Comparison of ENCODE assay signal across 19 cellular contexts in genomic region chr10:31677198-31678138, GRCh38.
DNase-seq lines count a peak whose midpoint lies in the region; TF ChIP-seq lines count a peak whose summit lies in the region.
"Had no signal": no experiment of that assay in that cellular context is flagged by ENCODE, and none has a peak within 500 bp of the region (broad histone marks: within the 10 kb centered on the region; RNA-seq: fewer than 3 reads in every experiment).

No MANE protein-coding gene starts in this region.

- H3K9me3 Mint-ChIP-seq in progenitor cell of endocrine pancreas (ENCODE audit: low read depth), result peaks cover 8% of the 10 kb centered on the region

- H3K36me3 ChIP-seq in iPS-15b (ENCODE audit: control insufficient read depth, insufficient read depth, low read length), result no peaks in the 10 kb centered on the region
- H3K36me3 ChIP-seq: BLaER1, WERI-Rb-1 had no signal

- H3K9me3 ChIP-seq in iPS-15b (ENCODE audit: control insufficient read depth, insufficient read depth, low read length), result peaks cover 3% of the 10 kb centered on the region

- peaks cover 6% of the 10 kb centered on the region for H3K4me1 Mint-ChIP-seq in progenitor cell of endocrine pancreas (ENCODE audit: low read depth)
- H3K4me1 Mint-ChIP-seq: activated CD8-positive, alpha-beta memory T cell treated with anti-CD3 and anti-CD28 coated beads, Interleukin-2, amount 10 ng/mL, durations not matched to agents 7 days and 5 days; activated naive CD4-positive, alpha-beta T cell treated with anti-CD3 and anti-CD28 coated beads, Interleukin-2, amount 10 ng/mL, durations not matched to agents 7 days and 5 days; central memory CD8-positive, alpha-beta T cell; stimulated activated naive CD8-positive, alpha-beta T cell treated with anti-CD3 and anti-CD28 coated beads, Interleukin-15, amount 100 ng/mL, for 72 hours had no signal

- DNase-seq in NCI-H1092 (lab: John Stamatoyannopoulos, UW), result peak; percentile 15
- peak; percentile 44 for DNase-seq in astrocyte of the spinal cord (ENCODE audit: low read depth, low spot score)
- no peak for DNase-seq in progenitor cell of endocrine pancreas (ENCODE audit: low spot score, unreplicated experiment)
- DNase-seq in NCI-H1436 treated with DMSO at 0.1 percent for 48 hours (lab: John Stamatoyannopoulos, UW), result no peak
- DNase-seq in NCI-H226, result no peak
- no peak for DNase-seq in SW 1271 (lab: John Stamatoyannopoulos, UW)
- no peak for DNase-seq in stimulated activated CD4-positive, alpha-beta T cell treated with anti-CD3 and anti-CD28 coated beads, Interleukin-1b, Interleukin-23, amount 100 ng/mL, for 48 hours
- DNase-seq: activated CD8-positive, alpha-beta memory T cell treated with anti-CD3 and anti-CD28 coated beads, Interleukin-2, amount 10 ng/mL, durations not matched to agents 7 days and 5 days; activated naive CD4-positive, alpha-beta T cell treated with anti-CD3 and anti-CD28 coated beads, Interleukin-2, amount 10 ng/mL, durations not matched to agents 7 days and 5 days; EL; hippocampal formation; Karpas-422; mucosa of descending colon; NCI-H2029 treated with DMSO at 0.1 percent for 48 hours; stimulated activated naive CD8-positive, alpha-beta T cell treated with anti-CD3 and anti-CD28 coated beads, Interleukin-15, amount 100 ng/mL, for 72 hours; WERI-Rb-1 had no signal

- no peaks in the 10 kb centered on the region for H3K27me3 ChIP-seq in iPS-15b (ENCODE audit: control insufficient read depth, insufficient read depth, low read length)
- H3K27me3 ChIP-seq: BLaER1 had no signal

- H3K27me3 Mint-ChIP-seq in progenitor cell of endocrine pancreas, result no peaks in the 10 kb centered on the region
- H3K27me3 Mint-ChIP-seq: activated naive CD4-positive, alpha-beta T cell treated with anti-CD3 and anti-CD28 coated beads, Interleukin-2, amount 10 ng/mL, durations not matched to agents 7 days and 5 days; stimulated activated naive CD8-positive, alpha-beta T cell treated with anti-CD3 and anti-CD28 coated beads, Interleukin-15, amount 100 ng/mL, for 72 hours had no signal

- no peak overlapping the region for H3K4me3 ChIP-seq in astrocyte of the spinal cord (ENCODE audit: low read depth, low read length)
- H3K4me3 ChIP-seq in iPS-15b (ENCODE audit: low read depth, low read length), result peak overlapping the region; percentile 50
- H3K4me3 ChIP-seq: BLaER1, mucosa of descending colon had no signal

- in situ Hi-C loops in astrocyte of the spinal cord (cut with HindIII; ENCODE audit: low sequenced_read_pairs), result no loop called here

- peaks cover 9% of the 10 kb centered on the region for H3K4me1 ChIP-seq in iPS-15b (ENCODE audit: control insufficient read depth, insufficient read depth, low read length)
- H3K4me1 ChIP-seq: BLaER1 had no signal

- H3K9ac ChIP-seq in iPS-15b (ENCODE audit: low read depth, low read length), result peak overlapping the region; percentile 16
- H3K9ac ChIP-seq: BLaER1 had no signal

- peak overlapping the region; percentile 92 for H3K27ac Mint-ChIP-seq in progenitor cell of endocrine pancreas
- H3K27ac Mint-ChIP-seq: activated CD8-positive, alpha-beta memory T cell treated with anti-CD3 and anti-CD28 coated beads, Interleukin-2, amount 10 ng/mL, durations not matched to agents 7 days and 5 days; activated naive CD4-positive, alpha-beta T cell treated with anti-CD3 and anti-CD28 coated beads, Interleukin-2, amount 10 ng/mL, durations not matched to agents 7 days and 5 days had no signal

- H3K4me3 Mint-ChIP-seq in progenitor cell of endocrine pancreas (ENCODE audit: low read depth), result no peak overlapping the region
- H3K4me3 Mint-ChIP-seq: activated CD8-positive, alpha-beta memory T cell treated with anti-CD3 and anti-CD28 coated beads, Interleukin-2, amount 10 ng/mL, durations not matched to agents 7 days and 5 days; activated naive CD4-positive, alpha-beta T cell treated with anti-CD3 and anti-CD28 coated beads, Interleukin-2, amount 10 ng/mL, durations not matched to agents 7 days and 5 days; central memory CD8-positive, alpha-beta T cell; stimulated activated naive CD8-positive, alpha-beta T cell treated with anti-CD3 and anti-CD28 coated beads, Interleukin-15, amount 100 ng/mL, for 72 hours had no signal

- no peaks in the 10 kb centered on the region for H3K36me3 Mint-ChIP-seq in progenitor cell of endocrine pancreas (ENCODE audit: insufficient read depth)
- H3K36me3 Mint-ChIP-seq: activated CD8-positive, alpha-beta memory T cell treated with anti-CD3 and anti-CD28 coated beads, Interleukin-2, amount 10 ng/mL, durations not matched to agents 7 days and 5 days; activated naive CD4-positive, alpha-beta T cell treated with anti-CD3 and anti-CD28 coated beads, Interleukin-2, amount 10 ng/mL, durations not matched to agents 7 days and 5 days had no signal

- no peak for TF ChIP-seq CTCF in astrocyte of the spinal cord (IDR thresholded peaks at IDR 0.05; ENCODE audit: low read depth, low read length)
- TF ChIP-seq CTCF in progenitor cell of endocrine pancreas (IDR thresholded peaks at IDR 0.05; ENCODE audit: unreplicated experiment), result no peak

Comparison
In these comparisons a context has a peak if more than half of its experiments do, and no peak if none do; other contexts are left out.
1. DNase-seq: peak in NCI-H1092 (single experiment) and astrocyte of the spinal cord (single experiment); none in progenitor cell of endocrine pancreas (single experiment), NCI-H1436 treated with DMSO at 0.1 percent for 48 hours (single experiment), NCI-H226 (single experiment), SW 1271 (0 of 2) and stimulated activated CD4-positive, alpha-beta T cell treated with anti-CD3 and anti-CD28 coated beads, Interleukin-1b, Interleukin-23, amount 100 ng/mL, for 48 hours (single experiment).